In the genomic region with DNA sequence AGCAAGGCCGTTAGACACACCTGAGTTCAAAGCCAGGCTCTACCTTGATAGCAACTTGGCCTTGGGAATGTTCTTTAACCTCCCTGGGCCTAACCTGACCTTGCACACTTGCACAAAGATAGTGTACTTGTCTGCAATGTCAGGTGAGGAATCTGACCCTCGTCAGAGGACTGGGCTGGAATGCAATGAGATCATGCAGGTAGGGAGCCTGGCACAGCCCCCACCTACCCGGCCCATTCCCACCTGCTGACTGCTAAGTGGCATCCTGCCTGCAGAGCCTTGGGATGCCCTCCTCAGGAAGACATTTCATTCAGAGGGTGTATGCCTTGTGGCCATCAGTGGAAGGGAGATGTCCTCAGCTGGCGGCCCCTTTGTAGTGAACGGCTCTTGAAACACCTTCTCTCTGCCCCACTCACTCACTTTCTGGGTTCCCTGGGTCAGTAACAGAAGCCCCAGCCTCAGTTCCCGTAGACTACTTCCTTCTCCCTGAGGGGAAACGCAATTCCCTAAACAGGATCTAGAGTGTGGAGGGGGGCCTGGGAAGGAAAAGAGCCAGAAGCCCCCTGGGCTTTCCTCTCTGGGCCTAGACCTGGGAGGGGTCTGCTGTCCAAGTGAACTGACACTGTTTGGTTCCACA, we compare ENCODE assay signal across 18 cellular contexts.
DNase-seq lines count a peak whose midpoint lies in the region; ATAC-seq and TF ChIP-seq lines count a peak whose summit lies in the region.
"Had no signal": no experiment of that assay in that cellular context is flagged by ENCODE, and none has a peak within 500 bp of the region (broad histone marks: within the 10 kb centered on the region; RNA-seq: fewer than 3 reads in every experiment).

No MANE protein-coding gene starts in this region.

- H3K36me3 ChIP-seq in BLaER1 treated with 17β-estradiol and CSF1 and Interleukin-3, amounts not matched to agents 10 nM and 100 nM, result peaks cover 0 to 11% (median 0%) of the 10 kb centered on the region in 11 experiments; a peak in 3 of 22 replicates
- H3K36me3 ChIP-seq in HAP-1 (replicated peaks), result no peaks in the 10 kb centered on the region

- intact Hi-C loops in left colon (cut with DNase I, micrococcal nuclease), result no loop called here

- H3K36me3 Mint-ChIP-seq in nephron (ENCODE audit: low read depth) (peaks cover 8% of the 10 kb centered on the region), T-cell (no peaks in the 10 kb centered on the region)

- CTCF ChIA-PET in T-cell (lab: Charles Lee), result no interaction called here

- peaks cover 0 to 58% (median 46%) of the 10 kb centered on the region in 10 experiments; a peak in 15 of 20 replicates for H3K4me1 ChIP-seq in BLaER1 treated with 17β-estradiol and CSF1 and Interleukin-3, amounts not matched to agents 10 nM and 100 nM
- H3K4me1 ChIP-seq in HAP-1, result no peaks in the 10 kb centered on the region

- DNase-seq in left colon (no peak), HAP-1 (ENCODE audit: low spot score in 2 of 2) (no peak), T-cell (no peak)
- DNase-seq in activated CD4-positive, alpha-beta T cell treated with anti-CD3 and anti-CD28 coated beads, Interleukin-2, amount 50 U/mL, for 4 hours, result no peak
- DNase-seq: GM23248; NCI-H1105 treated with DMSO at 0.1 percent for 48 hours; NCI-H1694; NCI-H345; NCI-H69; NK-92 treated with Interleukin-12 subunit alpha and Interleukin-12 subunit beta, amount 100 ng/mL, for 24 hours; SHP77; SK-N-SH had no signal

- H3K27me3 Mint-ChIP-seq in nephron (ENCODE audit: low read depth) (peaks cover 28% of the 10 kb centered on the region), T-cell (no peaks in the 10 kb centered on the region)

- H3K4me3 Mint-ChIP-seq in nephron (no peak overlapping the region), T-cell (no peak overlapping the region)

- ATAC-seq in left colon (peak; percentile 34), GM21825 (IDR thresholded peaks at IDR 0.05; ENCODE audit: unreplicated experiment) (no peak), T-cell (replicated peaks in 1 of 4) (no peak)
- ATAC-seq: HCT116 had no signal

- no peaks in the 10 kb centered on the region for H3K9me3 ChIP-seq in BLaER1 treated with 17β-estradiol and CSF1 and Interleukin-3, amounts not matched to agents 10 nM and 100 nM (replicated peaks in 1 of 11)
- no peaks in the 10 kb centered on the region for H3K9me3 ChIP-seq in HAP-1
- H3K9me3 ChIP-seq: Caco-2, SK-N-SH had no signal

- H3K4me2 ChIP-seq in BLaER1 treated with 17β-estradiol and CSF1 and Interleukin-3, amounts not matched to agents 10 nM and 100 nM, result peak overlapping the region in 8 of 11 experiments; percentile 6 to 62 (median 49); a peak in 14 of 22 replicates
- H3K4me2 ChIP-seq: SK-N-SH had no signal

- no peaks in the 10 kb centered on the region for H4K20me1 ChIP-seq in BLaER1 treated with 17β-estradiol and CSF1 and Interleukin-3, amounts not matched to agents 10 nM and 100 nM

- TF ChIP-seq CTCF in nephron (IDR thresholded peaks at IDR 0.05; ENCODE audit: unreplicated experiment in 3 of 3), result no peak

- no peak overlapping the region for H3K4me3 ChIP-seq in BLaER1 treated with 17β-estradiol and CSF1 and Interleukin-3, amounts not matched to agents 10 nM and 100 nM
- H3K4me3 ChIP-seq in HAP-1, result no peak overlapping the region
- H3K4me3 ChIP-seq: GM23248 had no signal

- no peaks in the 10 kb centered on the region for H3K27me3 ChIP-seq in BLaER1 treated with 17β-estradiol and CSF1 and Interleukin-3, amounts not matched to agents 10 nM and 100 nM
- H3K27me3 ChIP-seq in HAP-1 (ENCODE audit: low read depth), result no peaks in the 10 kb centered on the region

- H3K9me3 Mint-ChIP-seq in nephron, result no peaks in the 10 kb centered on the region
- H3K9me3 Mint-ChIP-seq in T-cell, result no peaks in the 10 kb centered on the region

- in situ Hi-C loops in HAP-1 (cut with MboI; ENCODE audit: low sequenced_read_pairs), result no loop called here

- 0 out of 22 replicates have a peak overlapping the region, but pooled peaks of 1 of the 11 experiments have one; percentile 11 for H3K27ac ChIP-seq in BLaER1 treated with 17β-estradiol and CSF1 and Interleukin-3, amounts not matched to agents 10 nM and 100 nM
- H3K27ac ChIP-seq: GM23248 had no signal

- POLR2A ChIA-PET in T-cell (lab: Charles Lee), result no interaction called here

- TF ChIP-seq EP300 in Ishikawa (IDR thresholded peaks at IDR 0.05; ENCODE audit: borderline replicate concordance), result peak; percentile 66; the same call in 1 of the 2 replicates

- peaks cover 68% of the 10 kb centered on the region for H3K4me1 Mint-ChIP-seq in nephron
- no peaks in the 10 kb centered on the region for H3K4me1 Mint-ChIP-seq in T-cell

- H3K27ac Mint-ChIP-seq in nephron (peak overlapping the region; percentile 11 to 97 (median 90)), T-cell (no peak overlapping the region)

- H3K9ac ChIP-seq in BLaER1 treated with 17β-estradiol and CSF1 and Interleukin-3, amounts not matched to agents 10 nM and 100 nM, result no peak overlapping the region
- H3K9ac ChIP-seq: GM23248, SK-N-SH had no signal

- TF ChIP-seq RAD21 in Ishikawa (IDR thresholded peaks at IDR 0.05; ENCODE audit: low read depth), result 0 out of 2 replicates have a peak, but pooled peaks have one; percentile 2

TF ChIP-seq in Ishikawa, 13 proteins besides CTCF, POLR2A, EP300 and RAD21:
- peak; percentile 67 for TF ChIP-seq NFIC (IDR thresholded peaks at IDR 0.05)
- TF ChIP-seq, protein P1, sequence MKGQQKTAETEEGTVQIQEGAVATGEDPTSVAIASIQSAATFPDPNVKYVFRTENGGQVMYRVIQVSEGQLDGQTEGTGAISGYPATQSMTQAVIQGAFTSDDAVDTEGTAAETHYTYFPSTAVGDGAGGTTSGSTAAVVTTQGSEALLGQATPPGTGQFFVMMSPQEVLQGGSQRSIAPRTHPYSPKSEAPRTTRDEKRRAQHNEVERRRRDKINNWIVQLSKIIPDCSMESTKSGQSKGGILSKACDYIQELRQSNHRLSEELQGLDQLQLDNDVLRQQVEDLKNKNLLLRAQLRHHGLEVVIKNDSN (IDR thresholded peaks at IDR 0.05), result 0 out of 2 replicates have a peak, but pooled peaks have one; percentile 28
- no peak for TF ChIP-seq CEBPB (IDR thresholded peaks at IDR 0.05)
- TF ChIP-seq TEAD4 (IDR thresholded peaks at IDR 0.05), result peak; percentile 89
- TF ChIP-seq, protein P2, sequence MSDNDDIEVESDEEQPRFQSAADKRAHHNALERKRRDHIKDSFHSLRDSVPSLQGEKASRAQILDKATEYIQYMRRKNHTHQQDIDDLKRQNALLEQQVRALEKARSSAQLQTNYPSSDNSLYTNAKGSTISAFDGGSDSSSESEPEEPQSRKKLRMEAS (IDR thresholded peaks at IDR 0.05), result 0 out of 2 replicates have a peak, but pooled peaks have one; percentile 19
- TF ChIP-seq, protein P3, sequence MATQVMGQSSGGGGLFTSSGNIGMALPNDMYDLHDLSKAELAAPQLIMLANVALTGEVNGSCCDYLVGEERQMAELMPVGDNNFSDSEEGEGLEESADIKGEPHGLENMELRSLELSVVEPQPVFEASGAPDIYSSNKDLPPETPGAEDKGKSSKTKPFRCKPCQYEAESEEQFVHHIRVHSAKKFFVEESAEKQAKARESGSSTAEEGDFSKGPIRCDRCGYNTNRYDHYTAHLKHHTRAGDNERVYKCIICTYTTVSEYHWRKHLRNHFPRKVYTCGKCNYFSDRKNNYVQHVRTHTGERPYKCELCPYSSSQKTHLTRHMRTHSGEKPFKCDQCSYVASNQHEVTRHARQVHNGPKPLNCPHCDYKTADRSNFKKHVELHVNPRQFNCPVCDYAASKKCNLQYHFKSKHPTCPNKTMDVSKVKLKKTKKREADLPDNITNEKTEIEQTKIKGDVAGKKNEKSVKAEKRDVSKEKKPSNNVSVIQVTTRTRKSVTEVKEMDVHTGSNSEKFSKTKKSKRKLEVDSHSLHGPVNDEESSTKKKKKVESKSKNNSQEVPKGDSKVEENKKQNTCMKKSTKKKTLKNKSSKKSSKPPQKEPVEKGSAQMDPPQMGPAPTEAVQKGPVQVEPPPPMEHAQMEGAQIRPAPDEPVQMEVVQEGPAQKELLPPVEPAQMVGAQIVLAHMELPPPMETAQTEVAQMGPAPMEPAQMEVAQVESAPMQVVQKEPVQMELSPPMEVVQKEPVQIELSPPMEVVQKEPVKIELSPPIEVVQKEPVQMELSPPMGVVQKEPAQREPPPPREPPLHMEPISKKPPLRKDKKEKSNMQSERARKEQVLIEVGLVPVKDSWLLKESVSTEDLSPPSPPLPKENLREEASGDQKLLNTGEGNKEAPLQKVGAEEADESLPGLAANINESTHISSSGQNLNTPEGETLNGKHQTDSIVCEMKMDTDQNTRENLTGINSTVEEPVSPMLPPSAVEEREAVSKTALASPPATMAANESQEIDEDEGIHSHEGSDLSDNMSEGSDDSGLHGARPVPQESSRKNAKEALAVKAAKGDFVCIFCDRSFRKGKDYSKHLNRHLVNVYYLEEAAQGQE (IDR thresholded peaks at IDR 0.05; ENCODE audit: low read depth), result no peak
- TF ChIP-seq CREB1 (IDR thresholded peaks at IDR 0.05; ENCODE audit: low read depth), result no peak
- no peak for TF ChIP-seq TAF1 (IDR thresholded peaks at IDR 0.05; ENCODE audit: low read depth)
- TF ChIP-seq ZBTB7A (IDR thresholded peaks at IDR 0.05; ENCODE audit: low read depth), result no peak
- TF ChIP-seq EGR1 (IDR thresholded peaks at IDR 0.05), result no peak
- TF ChIP-seq TCF12 (IDR thresholded peaks at IDR 0.05; ENCODE audit: low read depth), result peak; percentile 80
- no peak for TF ChIP-seq FOXM1 (IDR thresholded peaks at IDR 0.05; ENCODE audit: borderline replicate concordance, low read depth)
- 0 out of 2 replicates have a peak, but pooled peaks have one; percentile 24 for TF ChIP-seq YY1 (IDR thresholded peaks at IDR 0.05; ENCODE audit: low read depth)

Comparison
In these comparisons a context has a peak if more than half of its experiments do, and no peak if none do; other contexts are left out.
1. H3K27ac Mint-ChIP-seq: peak in nephron (3 of 3); none in T-cell (0 of 2).